Comparison of ENCODE assay signal across 9 cellular contexts in the genomic region with DNA sequence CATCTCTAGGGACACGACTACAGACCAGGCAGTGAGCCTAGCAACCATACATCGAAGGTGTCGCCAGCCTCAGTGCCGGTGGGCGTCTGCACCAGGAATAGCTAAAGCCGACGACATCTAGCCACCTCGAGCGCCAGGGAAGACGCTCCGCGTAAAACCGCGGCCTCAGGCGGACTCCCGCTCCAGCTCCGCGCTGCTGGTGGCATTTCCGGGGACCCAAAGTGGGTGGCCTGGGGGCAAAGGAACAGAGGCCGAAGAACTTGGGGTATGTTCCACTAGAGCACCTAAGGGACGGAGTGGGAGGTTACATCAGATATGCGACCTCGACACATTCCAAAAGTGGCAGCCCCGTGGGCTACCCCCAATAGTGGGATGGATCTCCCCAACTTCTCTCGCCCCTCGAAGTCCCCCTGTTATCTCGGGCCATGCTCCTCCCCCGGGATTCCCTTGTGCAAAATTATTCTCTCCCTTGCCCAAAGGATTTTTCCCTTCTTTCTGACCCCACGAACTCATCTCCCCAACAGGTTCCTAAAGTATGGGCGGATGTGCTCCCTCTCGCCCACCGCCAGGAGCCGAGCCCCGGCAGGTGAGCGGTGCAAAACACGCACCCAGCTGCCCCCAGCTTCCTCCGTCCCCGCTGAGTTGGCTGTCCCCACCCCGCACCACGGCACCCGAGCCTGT. TPM values are rescaled to one million over a fixed set of nuclear protein-coding genes. Genes with fewer than 3 reads are reported as not detected.
DNase-seq lines count a peak whose midpoint lies in the region; ATAC-seq and TF ChIP-seq lines count a peak whose summit lies in the region.
"Had no signal": no experiment of that assay in that cellular context is flagged by ENCODE, and none has a peak within 500 bp of the region (broad histone marks: within the 10 kb centered on the region; RNA-seq: fewer than 3 reads in every experiment).

No MANE protein-coding gene starts in this region.

- H3K9me3 ChIP-seq in SK-N-SH: no peaks in the 10 kb centered on the region
- no peaks in the 10 kb centered on the region for H3K9me3 ChIP-seq in gastrocnemius medialis

- intact Hi-C loops in gastrocnemius medialis (cut with DNase I; ENCODE audit: low total_unique reads): loop anchor here (5.0 kb wide), 1 partner anchor 89 kb away; no protein-coding TSS in a partner anchor

- H3K27ac ChIP-seq in SK-N-SH (ENCODE audit: low read depth in 2 of 2, low read length in 1 of 2) (no peak overlapping the region), gastrocnemius medialis (peak overlapping the region; percentile 77 to 90 (median 88))

- TF ChIP-seq EP300 in SK-N-SH (IDR thresholded peaks at IDR 0.05; ENCODE audit: borderline replicate concordance in 1 of 2, low read depth in 1 of 2, low read length in 1 of 2): no peak

- ATAC-seq in gastrocnemius medialis: no peak
- ATAC-seq: activated CD8-positive, alpha-beta T cell treated with anti-CD3 and anti-CD28 coated beads for 36 hours had no signal

- peaks cover 52% of the 10 kb centered on the region for H3K79me2 ChIP-seq in SK-N-SH (ENCODE audit: insufficient read depth)

- H3K36me3 ChIP-seq in GM06990 (ENCODE audit: control insufficient read depth, insufficient read depth, low read length) (no peaks in the 10 kb centered on the region), SK-N-SH (replicated peaks in 1 of 2; ENCODE audit: control insufficient read depth in 1 of 2, insufficient read depth in 2 of 2, low read length in 1 of 2) (peaks cover 0 to 9% of the 10 kb centered on the region in 2 experiments), gastrocnemius medialis (no peaks in the 10 kb centered on the region)

- H3K4me1 ChIP-seq in SK-N-SH (ENCODE audit: control insufficient read depth in 1 of 2, insufficient read depth in 2 of 2, low read depth in 1 of 2, low read length in 1 of 2): peaks cover 0 to 16% of the 10 kb centered on the region in 2 experiments; a peak in 2 of 4 replicates
- H3K4me1 ChIP-seq in gastrocnemius medialis: peaks cover 32 to 36% of the 10 kb centered on the region in 2 donors

- no peak for TF ChIP-seq RAD21 in SK-N-SH (IDR thresholded peaks at IDR 0.05; ENCODE audit: low read length)

- peaks cover 9% of the 10 kb centered on the region for H3K9me3 Mint-ChIP-seq in glutamatergic neuron (ENCODE audit: unreplicated experiment)
- H3K9me3 Mint-ChIP-seq: activated CD8-positive, alpha-beta T cell treated with anti-CD3 and anti-CD28 coated beads for 36 hours had no signal

- H3K4me3 ChIP-seq in GM06990 (replicated peaks; ENCODE audit: low read depth, low read length): peak overlapping the region; percentile 66
- peak overlapping the region; percentile 81 to 84 for H3K4me3 ChIP-seq in SK-N-SH (ENCODE audit: low read depth in 2 of 2, low read length in 1 of 2)
- peak overlapping the region; percentile 75 to 84 (median 78) for H3K4me3 ChIP-seq in gastrocnemius medialis

- WGBS in SK-N-SH (ENCODE audit: low lambda C conversion rate): 34% methylated on average over 31 of the region's 41 CpGs

- TF ChIP-seq POLR2A in gastrocnemius medialis (IDR thresholded peaks at IDR 0.05): peak in 1 of 2 donors; percentile 2

- peaks cover 4% of the 10 kb centered on the region for H3K4me1 Mint-ChIP-seq in glutamatergic neuron (ENCODE audit: low read depth, unreplicated experiment)

- H3F3A ChIP-seq in SK-N-SH (replicated peaks; ENCODE audit: insufficient read depth): no peaks in the 10 kb centered on the region

- POLR2A ChIA-PET in SK-N-SH (lab: Yijun Ruan, JAX): no interaction called here

- CTCF ChIA-PET in SK-N-SH (lab: Yijun Ruan, JAX): interaction anchor here (0.8 to 21.3 kb wide), 5 partner anchors 9 to 468 kb away, joined by 3 to 513 read pairs (median 3); no protein-coding TSS in a partner anchor

- no peak overlapping the region for H3K27ac Mint-ChIP-seq in glutamatergic neuron (ENCODE audit: unreplicated experiment)
- H3K27ac Mint-ChIP-seq: activated CD8-positive, alpha-beta T cell treated with anti-CD3 and anti-CD28 coated beads for 36 hours had no signal

- H2AFZ ChIP-seq in SK-N-SH (ENCODE audit: low read depth): peak overlapping the region; percentile 65; the same call in 1 of the 2 replicates

- H3K4me2 ChIP-seq in SK-N-SH: peak overlapping the region; percentile 95

- in situ Hi-C loops in gastrocnemius medialis (cut with MboI; ENCODE audit: low sequenced_read_pairs in 4 of 4): no loop called here

- H4K20me1 ChIP-seq in SK-N-SH (ENCODE audit: insufficient read depth): no peaks in the 10 kb centered on the region

- DNase-seq in GM06990 (ENCODE audit: extremely low read depth, insufficient read length) (no peak), SK-N-SH (no peak), glutamatergic neuron (peak; percentile 39), gastrocnemius medialis (no peak), iPS-NIHi7 (ENCODE audit: extremely low spot score) (no peak), NCI-H2107 (lab: John Stamatoyannopoulos, UW) (no peak)
- no peak for DNase-seq in stimulated activated CD4-positive, alpha-beta T cell treated with anti-CD3 and anti-CD28 coated beads, Interleukin-4, amount 100 ng/mL, for 4 hours
- DNase-seq in activated effector memory CD4-positive, alpha-beta T cell treated with anti-CD3 and anti-CD28 coated beads, Interleukin-2, amount 50 U/mL, for 16 hours: no peak
- DNase-seq: activated CD8-positive, alpha-beta T cell treated with anti-CD3 and anti-CD28 coated beads for 36 hours had no signal

- no peaks in the 10 kb centered on the region for H3K9me2 ChIP-seq in SK-N-SH

- TF ChIP-seq CTCF in GM06990 (IDR thresholded peaks at IDR 0.05; ENCODE audit: insufficient read depth, low read length, poor library complexity, severe bottlenecking) (no peak), SK-N-SH (IDR thresholded peaks at IDR 0.05) (no peak), glutamatergic neuron (IDR thresholded peaks at IDR 0.05; ENCODE audit: partially characterized antibody, unreplicated experiment) (peak; percentile 13), gastrocnemius medialis (IDR thresholded peaks at IDR 0.05 in 4 of 5, conservative IDR thresholded peaks at IDR 0.05 in 1 of 5) (peak in 3 of 5 experiments; percentile 19 to 24 (median 24))

- peak overlapping the region; percentile 68 for H3K9ac ChIP-seq in SK-N-SH

- H3K27me3 Mint-ChIP-seq in glutamatergic neuron (ENCODE audit: unreplicated experiment): peaks cover 23% of the 10 kb centered on the region

- H3K27me3 ChIP-seq in GM06990 (replicated peaks; ENCODE audit: control insufficient read depth, insufficient read depth, low read length) (peaks cover 3% of the 10 kb centered on the region; the same call in 1 of the 2 replicates), SK-N-SH (ENCODE audit: insufficient read depth) (no peaks in the 10 kb centered on the region), gastrocnemius medialis (no peaks in the 10 kb centered on the region)

- H3K36me3 Mint-ChIP-seq in glutamatergic neuron (ENCODE audit: unreplicated experiment): no peaks in the 10 kb centered on the region

- peak overlapping the region; percentile 97 for H3K4me3 Mint-ChIP-seq in glutamatergic neuron (ENCODE audit: unreplicated experiment)

TF ChIP-seq in SK-N-SH, 30 proteins besides CTCF, POLR2A, EP300 and RAD21:
- TF ChIP-seq EZH2phosphoT487 (IDR thresholded peaks at IDR 0.05; ENCODE audit: borderline replicate concordance, low read depth) (no peak), SMC3 (IDR thresholded peaks at IDR 0.05; ENCODE audit: low read depth, low read length) (no peak), NFIC (IDR thresholded peaks at IDR 0.05; ENCODE audit: borderline replicate concordance) (no peak), GABPA (IDR thresholded peaks at IDR 0.05; ENCODE audit: low read depth) (no peak), NRF1 (IDR thresholded peaks at IDR 0.05; ENCODE audit: low read depth, low read length) (no peak), YY1 (IDR thresholded peaks at IDR 0.05; ENCODE audit: low read depth) (no peak)

RNA-seq across cellular contexts. Expression of a gene that starts 1.2 kb away (rescaled TPM):
- polyA plus RNA-seq in SK-N-SH (2012; rRNA removed): 81.2 and 107 TPM in 2 replicates
- polyA plus RNA-seq in SK-N-SH (2012; cell fraction: cytosol; rRNA removed): 59.4 and 73.4 TPM in 2 replicates
- 144 and 177 TPM in 2 replicates for polyA plus RNA-seq in SK-N-SH (2012; cell fraction: nucleus; rRNA removed)
- total RNA-seq in glutamatergic neuron (ENCODE audit: unreplicated experiment) (3.2 TPM), gastrocnemius medialis (10 to 100 TPM; 66.8 to 96.5 (median 78.9) TPM)

Comparison
In these comparisons a context has a peak if more than half of its experiments do, and no peak if none do; other contexts are left out.
1. CTCF ChIP-seq: peak in glutamatergic neuron (single experiment) and gastrocnemius medialis (3 of 5); none in GM06990 (single experiment) and SK-N-SH (single experiment).
2. H3K27ac ChIP-seq: peak in gastrocnemius medialis (4 of 4); none in SK-N-SH (0 of 2).
3. RNA of a gene that starts 1.2 kb away (total RNA-seq): 66.8 to 96.5 TPM in gastrocnemius medialis; 3.2 TPM in glutamatergic neuron (single experiment); every median in the first group is over 10 times any median in the second.
4. Peak in every context shown above with its lines, with median percentiles within 50 percentile points of each other: H3K4me3 ChIP-seq.